29 cellular contexts compared by ENCODE assay signal in genomic region chr2:79697200-79697599, GRCh38.
DNase-seq lines count a peak whose midpoint lies in the region; TF ChIP-seq lines count a peak whose summit lies in the region.
"Had no signal": no experiment of that assay in that cellular context is flagged by ENCODE, and none has a peak within 500 bp of the region (broad histone marks: within the 10 kb centered on the region; RNA-seq: fewer than 3 reads in every experiment).

No MANE protein-coding gene starts in this region.

- H3K36me3 ChIP-seq in neural cell (ENCODE audit: insufficient read depth, low read length) = no peaks in the 10 kb centered on the region
- H3K36me3 ChIP-seq: BE2C; BLaER1; BLaER1 treated with 17β-estradiol and CSF1 and Interleukin-3, amounts not matched to agents 10 nM and 100 nM had no signal

- no peaks in the 10 kb centered on the region for H3K79me2 ChIP-seq in neural cell (replicated peaks; ENCODE audit: insufficient read depth, low read length)

- no peak for TF ChIP-seq RAD21 in neural cell (conservative IDR thresholded peaks at IDR 0.05)

- H3K27ac ChIP-seq in neural cell (ENCODE audit: low read length) = no peak overlapping the region
- H3K27ac ChIP-seq: 22Rv1; A549; BLaER1; BLaER1 treated with 17β-estradiol and CSF1 and Interleukin-3, amounts not matched to agents 10 nM and 100 nM; C4-2B had no signal

- peaks cover 3% of the 10 kb centered on the region for H3F3A ChIP-seq in neural cell (ENCODE audit: insufficient read depth, low read length, poor library complexity, severe bottlenecking)

- no peak overlapping the region for H3K4me2 ChIP-seq in neural cell (ENCODE audit: low read length)
- H3K4me2 ChIP-seq: A549; BLaER1; BLaER1 treated with 17β-estradiol and CSF1 and Interleukin-3, amounts not matched to agents 10 nM and 100 nM had no signal

- peak; percentile 87 for TF ChIP-seq EP300 in neural cell (conservative IDR thresholded peaks at IDR 0.05; ENCODE audit: poor library complexity, severe bottlenecking)

- no peak overlapping the region for H3K9ac ChIP-seq in neural cell (ENCODE audit: low read length)
- H3K9ac ChIP-seq: BLaER1; BLaER1 treated with 17β-estradiol and CSF1 and Interleukin-3, amounts not matched to agents 10 nM and 100 nM had no signal

- H3K9me3 ChIP-seq in neural cell (ENCODE audit: low read length) = no peaks in the 10 kb centered on the region
- H3K9me3 ChIP-seq: A549; BE2C; BLaER1; BLaER1 treated with 17β-estradiol and CSF1 and Interleukin-3, amounts not matched to agents 10 nM and 100 nM; Caco-2 had no signal

- TF ChIP-seq CTCF in neural cell (IDR thresholded peaks at IDR 0.05; ENCODE audit: poor library complexity, severe bottlenecking) = no peak

- no peaks in the 10 kb centered on the region for H3K9me2 ChIP-seq in neural cell (ENCODE audit: insufficient read depth, low read length)

- no peaks in the 10 kb centered on the region for H4K20me1 ChIP-seq in neural cell (ENCODE audit: insufficient read depth)
- H4K20me1 ChIP-seq: BLaER1; BLaER1 treated with 17β-estradiol and CSF1 and Interleukin-3, amounts not matched to agents 10 nM and 100 nM had no signal

- DNase-seq in putamen (ENCODE audit: low spot score) (peak; percentile 64), dermis blood vessel endothelial cell (no peak), NCI-H748 (lab: John Stamatoyannopoulos, UW; ENCODE audit: unreplicated experiment) (no peak)
- DNase-seq: 8988T; ACHN; AML-193; BE2C; C1 segment of cervical spinal cord; Caco-2; Calu3; CD4-positive, alpha-beta memory T cell; CD4-positive, alpha-beta T cell; CD4-positive, CD25-positive, alpha-beta regulatory T cell; CD8-positive, alpha-beta memory T cell; CD8-positive, alpha-beta T cell; COR-L47; DMS 273 treated with DMSO at 0.1 percent for 48 hours; DMS153; DMS53; DMS79; DMS79 treated with DMSO at 0.1 percent for 48 hours; DND-41; EL had no signal

- H3K4me3 ChIP-seq in neural cell (ENCODE audit: low read length) = no peak overlapping the region
- H3K4me3 ChIP-seq: A549; BLaER1; BLaER1 treated with 17β-estradiol and CSF1 and Interleukin-3, amounts not matched to agents 10 nM and 100 nM had no signal

- H2AFZ ChIP-seq in neural cell (ENCODE audit: low read depth, low read length) = no peak overlapping the region

- H3K27me3 ChIP-seq in neural cell (ENCODE audit: insufficient read depth, low read depth, low read length) = no peaks in the 10 kb centered on the region
- H3K27me3 ChIP-seq: BE2C; BLaER1; BLaER1 treated with 17β-estradiol and CSF1 and Interleukin-3, amounts not matched to agents 10 nM and 100 nM had no signal

TF ChIP-seq in neural cell, 6 proteins besides CTCF, POLR2A, EP300 and RAD21:
- TF ChIP-seq TAF1 (IDR thresholded peaks at IDR 0.05; ENCODE audit: low read depth) (no peak), SMC3 (conservative IDR thresholded peaks at IDR 0.05; ENCODE audit: poor library complexity) (no peak), MXI1 (conservative IDR thresholded peaks at IDR 0.05; ENCODE audit: poor library complexity, severe bottlenecking) (peak; percentile 76), POLR2AphosphoS5 (IDR thresholded peaks at IDR 0.05) (peak; percentile 72), EZH2 (IDR thresholded peaks at IDR 0.05; ENCODE audit: borderline replicate concordance, insufficient read depth, low read length, poor library complexity, severe bottlenecking) (no peak)
- TF ChIP-seq, protein P1, sequence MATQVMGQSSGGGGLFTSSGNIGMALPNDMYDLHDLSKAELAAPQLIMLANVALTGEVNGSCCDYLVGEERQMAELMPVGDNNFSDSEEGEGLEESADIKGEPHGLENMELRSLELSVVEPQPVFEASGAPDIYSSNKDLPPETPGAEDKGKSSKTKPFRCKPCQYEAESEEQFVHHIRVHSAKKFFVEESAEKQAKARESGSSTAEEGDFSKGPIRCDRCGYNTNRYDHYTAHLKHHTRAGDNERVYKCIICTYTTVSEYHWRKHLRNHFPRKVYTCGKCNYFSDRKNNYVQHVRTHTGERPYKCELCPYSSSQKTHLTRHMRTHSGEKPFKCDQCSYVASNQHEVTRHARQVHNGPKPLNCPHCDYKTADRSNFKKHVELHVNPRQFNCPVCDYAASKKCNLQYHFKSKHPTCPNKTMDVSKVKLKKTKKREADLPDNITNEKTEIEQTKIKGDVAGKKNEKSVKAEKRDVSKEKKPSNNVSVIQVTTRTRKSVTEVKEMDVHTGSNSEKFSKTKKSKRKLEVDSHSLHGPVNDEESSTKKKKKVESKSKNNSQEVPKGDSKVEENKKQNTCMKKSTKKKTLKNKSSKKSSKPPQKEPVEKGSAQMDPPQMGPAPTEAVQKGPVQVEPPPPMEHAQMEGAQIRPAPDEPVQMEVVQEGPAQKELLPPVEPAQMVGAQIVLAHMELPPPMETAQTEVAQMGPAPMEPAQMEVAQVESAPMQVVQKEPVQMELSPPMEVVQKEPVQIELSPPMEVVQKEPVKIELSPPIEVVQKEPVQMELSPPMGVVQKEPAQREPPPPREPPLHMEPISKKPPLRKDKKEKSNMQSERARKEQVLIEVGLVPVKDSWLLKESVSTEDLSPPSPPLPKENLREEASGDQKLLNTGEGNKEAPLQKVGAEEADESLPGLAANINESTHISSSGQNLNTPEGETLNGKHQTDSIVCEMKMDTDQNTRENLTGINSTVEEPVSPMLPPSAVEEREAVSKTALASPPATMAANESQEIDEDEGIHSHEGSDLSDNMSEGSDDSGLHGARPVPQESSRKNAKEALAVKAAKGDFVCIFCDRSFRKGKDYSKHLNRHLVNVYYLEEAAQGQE (IDR thresholded peaks at IDR 0.05; ENCODE audit: borderline replicate concordance) = no peak
